Comparison of ENCODE assay signal across 9 cellular contexts in the genomic region with DNA sequence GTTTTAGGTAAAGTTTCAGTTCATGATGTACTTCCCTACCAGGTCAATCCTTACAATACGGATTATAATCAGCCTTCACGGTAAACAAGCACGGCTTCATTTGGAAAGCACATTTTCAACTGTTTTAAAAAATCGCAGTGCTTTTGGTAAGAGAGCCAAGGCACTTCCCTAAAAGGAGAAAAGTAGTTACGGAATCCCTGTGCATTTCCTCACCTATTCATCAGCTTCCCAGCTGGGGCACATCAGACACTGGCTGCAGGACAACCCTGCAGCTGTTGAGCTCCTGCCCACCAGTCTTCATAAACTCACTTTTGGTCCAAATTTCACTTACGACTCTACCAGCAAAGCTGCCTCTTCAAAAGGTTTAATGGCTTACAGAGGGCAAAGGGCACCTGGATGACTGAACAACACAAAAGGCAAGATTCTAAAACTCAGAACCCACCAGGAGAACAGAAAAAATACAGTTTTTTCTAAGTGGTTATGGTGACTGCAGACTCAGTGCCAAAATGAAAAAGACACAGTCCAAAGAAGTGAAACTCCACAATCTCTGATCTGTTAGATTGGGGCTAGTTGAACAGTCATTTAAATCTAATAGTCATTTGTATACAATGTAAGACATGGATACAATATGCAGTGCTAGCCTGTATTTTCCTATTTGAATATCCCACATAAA. TPM values are rescaled to one million over a fixed set of nuclear protein-coding genes. Genes with fewer than 3 reads are reported as not detected.
DNase-seq lines count a peak whose midpoint lies in the region; ATAC-seq and TF ChIP-seq lines count a peak whose summit lies in the region.
"Had no signal": no experiment of that assay in that cellular context is flagged by ENCODE, and none has a peak within 500 bp of the region (broad histone marks: within the 10 kb centered on the region; RNA-seq: fewer than 3 reads in every experiment).

No MANE protein-coding gene starts in this region.

- H3K27me3 ChIP-seq in left lung (no peaks in the 10 kb centered on the region), uterus (no peaks in the 10 kb centered on the region)

- intact Hi-C loops in left lung (cut with DNase I) (no loop called here), uterus (cut with DNase I; ENCODE audit: low total_unique reads) (no loop called here)

- DNase-seq in activated T-cell treated with anti-CD3 and anti-CD28 coated beads, Interleukin-2, amount 50 U/mL, for 72 hours = no peak
- DNase-seq in activated T-cell treated with anti-CD3 and anti-CD28 coated beads, Interleukin-2, amount 50 U/mL, for 48 hours = no peak
- DNase-seq in left lung (no peak), uterus (peak; percentile 63 to 72), HPDE6-E6E7 (ENCODE audit: extremely low spot score) (no peak)
- DNase-seq: NCI-H1105 treated with DMSO at 0.1 percent for 48 hours had no signal

- ATAC-seq in activated T-cell treated with anti-CD3 and anti-CD28 coated beads, Interleukin-2, amount 50 U/mL, for 72 hours (replicated peaks in 1 of 2) = peak; percentile 46 to 60
- ATAC-seq in left lung (no peak), HG02840 (IDR thresholded peaks at IDR 0.05; ENCODE audit: low FRiP score, unreplicated experiment) (no peak), GM19035 (IDR thresholded peaks at IDR 0.05; ENCODE audit: unreplicated experiment) (no peak)

- H3K9me3 ChIP-seq in left lung = no peaks in the 10 kb centered on the region
- H3K9me3 ChIP-seq in uterus = no peaks in the 10 kb centered on the region

- TF ChIP-seq CTCF in left lung (IDR thresholded peaks at IDR 0.05) (no peak), uterus (IDR thresholded peaks at IDR 0.05) (no peak)

- H3K27me3 Mint-ChIP-seq in activated T-cell treated with anti-CD3 and anti-CD28 coated beads, Interleukin-2, amount 50 U/mL, for 72 hours (ENCODE audit: low read depth) = no peaks in the 10 kb centered on the region
- no peaks in the 10 kb centered on the region for H3K27me3 Mint-ChIP-seq in activated naive CD8-positive, alpha-beta T cell

- H3K4me3 ChIP-seq in left lung = no peak overlapping the region
- H3K4me3 ChIP-seq in uterus = peak overlapping the region in 1 of 2 donors; percentile 6

- peaks cover 9 to 22% of the 10 kb centered on the region in 2 donors for H3K36me3 Mint-ChIP-seq in activated T-cell treated with anti-CD3 and anti-CD28 coated beads, Interleukin-2, amount 50 U/mL, for 72 hours (ENCODE audit: insufficient read depth in 2 of 2)
- peaks cover 24% of the 10 kb centered on the region for H3K36me3 Mint-ChIP-seq in activated naive CD8-positive, alpha-beta T cell

- peaks cover 88% of the 10 kb centered on the region for H3K4me1 Mint-ChIP-seq in activated T-cell treated with anti-CD3 and anti-CD28 coated beads, Interleukin-2, amount 50 U/mL, for 72 hours (ENCODE audit: low read depth)
- peaks cover 86% of the 10 kb centered on the region for H3K4me1 Mint-ChIP-seq in activated naive CD8-positive, alpha-beta T cell (ENCODE audit: low read depth)

- peak overlapping the region; percentile 42 to 93 for H3K4me3 Mint-ChIP-seq in activated T-cell treated with anti-CD3 and anti-CD28 coated beads, Interleukin-2, amount 50 U/mL, for 72 hours
- peak overlapping the region; percentile 51 for H3K4me3 Mint-ChIP-seq in activated naive CD8-positive, alpha-beta T cell

- H3K4me1 ChIP-seq in left lung (peaks cover 63 to 98% of the 10 kb centered on the region in 2 donors), uterus (peaks cover 0 to 13% of the 10 kb centered on the region in 2 donors)

- no peaks in the 10 kb centered on the region for H3K9me3 Mint-ChIP-seq in activated T-cell treated with anti-CD3 and anti-CD28 coated beads, Interleukin-2, amount 50 U/mL, for 72 hours
- H3K9me3 Mint-ChIP-seq in activated naive CD8-positive, alpha-beta T cell (ENCODE audit: low read depth) = no peaks in the 10 kb centered on the region

- peak overlapping the region; percentile 78 for H3K27ac Mint-ChIP-seq in activated T-cell treated with anti-CD3 and anti-CD28 coated beads, Interleukin-2, amount 50 U/mL, for 72 hours
- peak overlapping the region; percentile 61 for H3K27ac Mint-ChIP-seq in activated naive CD8-positive, alpha-beta T cell

- no peak for TF ChIP-seq POLR2A in uterus (IDR thresholded peaks at IDR 0.05)

- H3K36me3 ChIP-seq in left lung = peaks cover 0 to 5% of the 10 kb centered on the region in 2 donors
- no peaks in the 10 kb centered on the region for H3K36me3 ChIP-seq in uterus

- peak overlapping the region; percentile 38 to 73 for H3K27ac ChIP-seq in left lung
- H3K27ac ChIP-seq in uterus = peak overlapping the region; percentile 57 to 78

RNA-seq across cellular contexts. Expression of a gene that starts 7.5 kb away (rescaled TPM):
- 100 to 1,000 TPM; 207 to 208 TPM for total RNA-seq in activated T-cell treated with anti-CD3 and anti-CD28 coated beads, Interleukin-2, amount 50 U/mL, for 72 hours
- total RNA-seq in left lung (10 to 100 TPM; 82.0 to 87.0 TPM), uterus (100 to 1,000 TPM in 2 of 4 donors, 10 to 100 TPM in 2; 71.2 to 207 (median 110) TPM)

RNA-seq across cellular contexts. Expression of a gene that starts 7.8 kb away (rescaled TPM):
- 10 to 100 TPM; 41.1 to 47.0 TPM for total RNA-seq in activated T-cell treated with anti-CD3 and anti-CD28 coated beads, Interleukin-2, amount 50 U/mL, for 72 hours
- total RNA-seq in left lung (10 to 100 TPM; 13.3 to 13.4 TPM), uterus (10 to 100 TPM in 1 of 4 donors, 1 to 10 TPM in 3; 3.3 to 18.5 (median 5.8) TPM)

Comparison
In these comparisons a context has a peak if more than half of its experiments do, and no peak if none do; other contexts are left out.
1. ATAC-seq: peak in activated T-cell treated with anti-CD3 and anti-CD28 coated beads, Interleukin-2, amount 50 U/mL, for 72 hours (2 of 2); none in left lung (single experiment), HG02840 (single experiment) and GM19035 (single experiment).
2. DNase-seq: peak in uterus (2 of 2); none in activated T-cell treated with anti-CD3 and anti-CD28 coated beads, Interleukin-2, amount 50 U/mL, for 72 hours (0 of 2), activated T-cell treated with anti-CD3 and anti-CD28 coated beads, Interleukin-2, amount 50 U/mL, for 48 hours (0 of 2), left lung (0 of 2) and HPDE6-E6E7 (single experiment).